9 cellular contexts compared by ENCODE assay signal in genomic region chr19:45771331-45771933, GRCh38. TPM values are rescaled to one million over a fixed set of nuclear protein-coding genes. Genes with fewer than 3 reads are reported as not detected.
DNase-seq lines count a peak whose midpoint lies in the region; ATAC-seq, FAIRE-seq and TF ChIP-seq lines count a peak whose summit lies in the region.
"Had no signal": no experiment of that assay in that cellular context is flagged by ENCODE, and none has a peak within 500 bp of the region (broad histone marks: within the 10 kb centered on the region; RNA-seq: fewer than 3 reads in every experiment).

No MANE protein-coding gene starts in this region.

- H3K4me1 ChIP-seq in iPS-18a (ENCODE audit: control insufficient read depth, low read depth, low read length) (peaks cover 10% of the 10 kb centered on the region), sigmoid colon (peaks cover 3 to 37% (median 23%) of the 10 kb centered on the region in 4 donors), BE2C (peaks cover 8% of the 10 kb centered on the region)

- H3K27ac Mint-ChIP-seq in activated T-helper 2 cell treated with anti-CD3 and anti-CD28 coated beads, Interferon-gamma antibody, Interleukin-2, Interleukin-4, amounts not matched to agents 10 μg/mL and 5 μg/mL and 100 μg/mL, durations not matched to agents 14 hours and 24 hours and 36 hours = no peak overlapping the region

- peak; percentile 31 for TF ChIP-seq POLR2A in GM18505 (IDR thresholded peaks at IDR 0.05; ENCODE audit: borderline replicate concordance, extremely low read depth, insufficient read depth, insufficient read length)
- no peak for TF ChIP-seq POLR2A in sigmoid colon (IDR thresholded peaks at IDR 0.05)

- H3K27ac ChIP-seq in WERI-Rb-1 (peak overlapping the region; percentile 50), iPS-18a (ENCODE audit: low read length) (no peak overlapping the region), sigmoid colon (peak overlapping the region; percentile 89 to 99 (median 98))

- no peaks in the 10 kb centered on the region; the same call in 1 of the 2 replicates for H3K36me3 ChIP-seq in WERI-Rb-1
- peaks cover 5% of the 10 kb centered on the region for H3K36me3 ChIP-seq in iPS-18a (ENCODE audit: control insufficient read depth, low read depth, low read length)
- H3K36me3 ChIP-seq in sigmoid colon = peaks cover 0 to 42% (median 27%) of the 10 kb centered on the region in 4 donors
- no peaks in the 10 kb centered on the region for H3K36me3 ChIP-seq in BE2C

- peaks cover 11% of the 10 kb centered on the region for H3K27me3 Mint-ChIP-seq in activated T-helper 2 cell treated with anti-CD3 and anti-CD28 coated beads, Interferon-gamma antibody, Interleukin-2, Interleukin-4, amounts not matched to agents 10 μg/mL and 5 μg/mL and 100 μg/mL, durations not matched to agents 14 hours and 24 hours and 36 hours (ENCODE audit: low read depth)

- 88 to 93% methylated on average over 46 of the region's 46 CpGs for WGBS in sigmoid colon, 2 donors

- H3K27me3 ChIP-seq in WERI-Rb-1 (ENCODE audit: insufficient read depth, low read depth, severe bottlenecking) (no peaks in the 10 kb centered on the region), iPS-18a (ENCODE audit: control insufficient read depth, insufficient read depth, low read length) (no peaks in the 10 kb centered on the region), sigmoid colon (no peaks in the 10 kb centered on the region), BE2C (peaks cover 20% of the 10 kb centered on the region)

- intact Hi-C loops in sigmoid colon (cut with DNase I) = loop anchor here (1.0 kb wide), 1 partner anchor 8 kb away; no protein-coding TSS in a partner anchor
- intact Hi-C loops in activated T-helper 2 cell treated with anti-CD3 and anti-CD28 coated beads, Interferon-gamma antibody, Interleukin-2, Interleukin-4, amounts not matched to agents 10 μg/mL and 5 μg/mL and 100 μg/mL, durations not matched to agents 14 hours and 24 hours and 36 hours (cut with micrococcal nuclease) = no loop called here

- no peak for FAIRE-seq in GM19239 (lab: Jason Lieb, UNC)

- H3K9me3 ChIP-seq in WERI-Rb-1 (ENCODE audit: severe bottlenecking) (no peaks in the 10 kb centered on the region), iPS-18a (ENCODE audit: control insufficient read depth, low read depth, low read length) (no peaks in the 10 kb centered on the region), sigmoid colon (no peaks in the 10 kb centered on the region), BE2C (no peaks in the 10 kb centered on the region)

- no peak overlapping the region for H3K4me3 Mint-ChIP-seq in activated T-helper 2 cell treated with anti-CD3 and anti-CD28 coated beads, Interferon-gamma antibody, Interleukin-2, Interleukin-4, amounts not matched to agents 10 μg/mL and 5 μg/mL and 100 μg/mL, durations not matched to agents 14 hours and 24 hours and 36 hours (ENCODE audit: low read depth)

- H3K9ac ChIP-seq in iPS-18a (ENCODE audit: low read length) = peak overlapping the region; percentile 39

- H3K4me3 ChIP-seq in WERI-Rb-1 (ENCODE audit: low read depth, low read length) (peak overlapping the region; percentile 46), iPS-18a (ENCODE audit: low read length) (peak overlapping the region; percentile 87), sigmoid colon (peak overlapping the region in 1 of 4 donors; percentile 80), BE2C (ENCODE audit: low read depth, low read length) (no peak overlapping the region; the same call in 1 of the 2 replicates)

- peaks cover 8% of the 10 kb centered on the region for H3K4me1 Mint-ChIP-seq in activated T-helper 2 cell treated with anti-CD3 and anti-CD28 coated beads, Interferon-gamma antibody, Interleukin-2, Interleukin-4, amounts not matched to agents 10 μg/mL and 5 μg/mL and 100 μg/mL, durations not matched to agents 14 hours and 24 hours and 36 hours (ENCODE audit: low read depth)

- H3K36me3 Mint-ChIP-seq in activated T-helper 2 cell treated with anti-CD3 and anti-CD28 coated beads, Interferon-gamma antibody, Interleukin-2, Interleukin-4, amounts not matched to agents 10 μg/mL and 5 μg/mL and 100 μg/mL, durations not matched to agents 14 hours and 24 hours and 36 hours (ENCODE audit: low read depth) = no peaks in the 10 kb centered on the region

- no peak for DNase-seq in WERI-Rb-1
- peak; percentile 78 for DNase-seq in sigmoid colon
- no peak for DNase-seq in BE2C
- no peak for DNase-seq in activated T-helper 2 cell treated with anti-CD3 and anti-CD28 coated beads, Interferon-gamma antibody, Interleukin-2, Interleukin-4, amounts not matched to agents 10 μg/mL and 5 μg/mL and 100 μg/mL, durations not matched to agents 14 hours and 24 hours and 36 hours (ENCODE audit: low spot score)
- no peak for DNase-seq in GM19239 (ENCODE audit: insufficient read length, low spot score)
- DNase-seq in iPS-NIHi11 (ENCODE audit: low spot score) = no peak

- no peak for TF ChIP-seq CTCF in WERI-Rb-1 (IDR thresholded peaks at IDR 0.05; ENCODE audit: low read depth, low read length)
- no peak for TF ChIP-seq CTCF in sigmoid colon (IDR thresholded peaks at IDR 0.05)
- no peak for TF ChIP-seq CTCF in BE2C (IDR thresholded peaks at IDR 0.05; ENCODE audit: low read depth, low read length)

- no peak for ATAC-seq in GM18505 (IDR thresholded peaks at IDR 0.05; ENCODE audit: unreplicated experiment)

- TF ChIP-seq EP300 in sigmoid colon (IDR thresholded peaks at IDR 0.05) = no peak

- H3K9me3 Mint-ChIP-seq in activated T-helper 2 cell treated with anti-CD3 and anti-CD28 coated beads, Interferon-gamma antibody, Interleukin-2, Interleukin-4, amounts not matched to agents 10 μg/mL and 5 μg/mL and 100 μg/mL, durations not matched to agents 14 hours and 24 hours and 36 hours = no peaks in the 10 kb centered on the region

RNA-seq across cellular contexts. Expression of gene SIX5, which starts 2.4 kb away (rescaled TPM):
- 10 to 100 TPM; 16.8 to 20.7 (median 18.7) TPM for total RNA-seq in sigmoid colon
- 10 to 100 TPM in 1 of 3 donors, 1 to 10 TPM in 2; 4.2 to 11.6 (median 7.8) TPM for polyA plus RNA-seq in sigmoid colon
- 3.3 TPM for polyA plus RNA-seq in BE2C (2012; ENCODE audit: insufficient read depth, insufficient read length, low read depth)
- 4.8 and 5.7 TPM in 2 replicates for total RNA-seq in activated T-helper 2 cell treated with anti-CD3 and anti-CD28 coated beads, Interferon-gamma antibody, Interleukin-2, Interleukin-4, amounts not matched to agents 10 μg/mL and 5 μg/mL and 100 μg/mL, durations not matched to agents 14 hours and 24 hours and 36 hours

RNA-seq across cellular contexts. Expression of gene DMPK, which starts 10.9 kb away (rescaled TPM):
- total RNA-seq in sigmoid colon = 100 to 1,000 TPM in 3 of 4 donors, 10 to 100 TPM in 1; 62.2 to 219 (median 168) TPM
- 10 to 100 TPM in 1 of 3 donors, 1 to 10 TPM in 2; 7.2 to 43.0 (median 8.8) TPM for polyA plus RNA-seq in sigmoid colon
- 56.7 TPM for polyA plus RNA-seq in BE2C (2012; ENCODE audit: insufficient read depth, insufficient read length, low read depth)
- total RNA-seq in activated T-helper 2 cell treated with anti-CD3 and anti-CD28 coated beads, Interferon-gamma antibody, Interleukin-2, Interleukin-4, amounts not matched to agents 10 μg/mL and 5 μg/mL and 100 μg/mL, durations not matched to agents 14 hours and 24 hours and 36 hours = 22.0 and 23.4 TPM in 2 replicates

RNA-seq across cellular contexts. Expression of gene DMWD, which starts 21.2 kb away (rescaled TPM):
- 10 to 100 TPM; 21.1 to 59.5 (median 36.8) TPM for total RNA-seq in sigmoid colon
- 10 to 100 TPM; 13.2 to 30.4 (median 14.8) TPM for polyA plus RNA-seq in sigmoid colon
- 51.4 TPM for polyA plus RNA-seq in BE2C (2012; ENCODE audit: insufficient read depth, insufficient read length, low read depth)
- 44.7 and 45.6 TPM in 2 replicates for total RNA-seq in activated T-helper 2 cell treated with anti-CD3 and anti-CD28 coated beads, Interferon-gamma antibody, Interleukin-2, Interleukin-4, amounts not matched to agents 10 μg/mL and 5 μg/mL and 100 μg/mL, durations not matched to agents 14 hours and 24 hours and 36 hours

RNA-seq across cellular contexts. Expression of gene MEIOSIN, which starts 38.2 kb away (rescaled TPM):
- total RNA-seq in sigmoid colon = not detected
- not detected for polyA plus RNA-seq in sigmoid colon
- polyA plus RNA-seq in BE2C (2012; ENCODE audit: insufficient read depth, insufficient read length, low read depth) = 0.31 TPM
- not detected in 2 replicates for total RNA-seq in activated T-helper 2 cell treated with anti-CD3 and anti-CD28 coated beads, Interferon-gamma antibody, Interleukin-2, Interleukin-4, amounts not matched to agents 10 μg/mL and 5 μg/mL and 100 μg/mL, durations not matched to agents 14 hours and 24 hours and 36 hours
- total RNA-seq: endothelial cell of umbilical vein had no signal
- polyA plus RNA-seq: endothelial cell of umbilical vein had no signal

RNA-seq across cellular contexts. Expression of gene FBXO46, which starts 40.7 kb away (rescaled TPM):
- 1 to 10 TPM; 7.1 to 9.7 (median 8.8) TPM for total RNA-seq in sigmoid colon
- polyA plus RNA-seq in sigmoid colon = 10 to 100 TPM in 2 of 3 donors, 1 to 10 TPM in 1; 9.5 to 16.5 (median 10.8) TPM
- 10.9 TPM for polyA plus RNA-seq in BE2C (2012; ENCODE audit: insufficient read depth, insufficient read length, low read depth)
- 34.4 and 38.9 TPM in 2 replicates for total RNA-seq in activated T-helper 2 cell treated with anti-CD3 and anti-CD28 coated beads, Interferon-gamma antibody, Interleukin-2, Interleukin-4, amounts not matched to agents 10 μg/mL and 5 μg/mL and 100 μg/mL, durations not matched to agents 14 hours and 24 hours and 36 hours
